Comparison of ENCODE assay signal across 34 cellular contexts in genomic region chrX:27924718-27925117, GRCh38. TPM values are rescaled to one million over a fixed set of nuclear protein-coding genes. Genes with fewer than 3 reads are reported as not detected.
"Had no signal": no experiment of that assay in that cellular context is flagged by ENCODE, and none has a peak within 500 bp of the region (broad histone marks: within the 10 kb centered on the region; RNA-seq: fewer than 3 reads in every experiment).

No MANE protein-coding gene starts in this region.

- DNase-seq: colonic mucosa; cortex of kidney; effector CD8-positive, alpha-beta T cell; effector memory CD8-positive, alpha-beta T cell; endodermal cell; erythroblast; esophagus squamous epithelium; foreskin fibroblast; foreskin melanocyte; gastrocnemius medialis; glutamatergic neuron; head of caudate nucleus; heart right ventricle; hippocampal formation; left cardiac atrium; left lung; left ventricle myocardium superior; lower lobe of right lung; mesendoderm; midbrain had no signal

- H3K9me3 ChIP-seq: colonic mucosa, esophagus squamous epithelium, gastrocnemius medialis, heart right ventricle, left lung, lower lobe of right lung had no signal

- H3K4me3 ChIP-seq: colonic mucosa, esophagus squamous epithelium, gastrocnemius medialis, heart right ventricle, left lung, lower lobe of right lung had no signal

- H3K9me3 Mint-ChIP-seq: dendritic cell treated with granulocyte-macrophage colony-stimulating factor and Interleukin-4, amounts not matched to agents 40 ng/mL and 50 ng/mL, for 4 days; endodermal cell had no signal

- H3K4me1 ChIP-seq: colonic mucosa, esophagus squamous epithelium, gastrocnemius medialis, heart right ventricle, left lung, lower lobe of right lung had no signal

- H3K27ac ChIP-seq: colonic mucosa, epithelial cell of prostate, esophagus squamous epithelium, gastrocnemius medialis, heart right ventricle, left lung, lower lobe of right lung had no signal

- H3K27me3 ChIP-seq: colonic mucosa, esophagus squamous epithelium, gastrocnemius medialis, heart right ventricle, left lung had no signal

- H3K36me3 Mint-ChIP-seq: memory B cell had no signal

- H3K4me1 Mint-ChIP-seq: endodermal cell, memory B cell had no signal

- H3K27me3 Mint-ChIP-seq: dendritic cell treated with granulocyte-macrophage colony-stimulating factor and Interleukin-4, amounts not matched to agents 40 ng/mL and 50 ng/mL, for 4 days; effector memory CD8-positive, alpha-beta T cell; memory B cell had no signal

- H3K4me3 Mint-ChIP-seq: dendritic cell treated with granulocyte-macrophage colony-stimulating factor and Interleukin-4, amounts not matched to agents 40 ng/mL and 50 ng/mL, for 4 days; effector memory CD8-positive, alpha-beta T cell; endodermal cell; memory B cell had no signal

- H3K36me3 ChIP-seq: colonic mucosa, esophagus squamous epithelium, gastrocnemius medialis, heart right ventricle, left lung, lower lobe of right lung had no signal

- H3K27ac Mint-ChIP-seq: dendritic cell treated with granulocyte-macrophage colony-stimulating factor and Interleukin-4, amounts not matched to agents 40 ng/mL and 50 ng/mL, for 4 days; effector memory CD8-positive, alpha-beta T cell; endodermal cell; memory B cell had no signal

RNA-seq across cellular contexts. Expression of gene DCAF8L1, which starts 56.5 kb away (rescaled TPM):
- total RNA-seq: chondrocyte, colonic mucosa, dermis microvascular lymphatic vessel endothelial cell, endodermal cell, endothelial cell of umbilical vein, esophagus mucosa, esophagus squamous epithelium, gastrocnemius medialis, glomerular endothelial cell, heart right ventricle, kidney epithelial cell, left cardiac atrium, left lung, left ventricle myocardium superior, lower leg skin, lower lobe of right lung, lung microvascular endothelial cell, mononuclear cell, mucosa of gallbladder had no signal
- polyA plus RNA-seq: endothelial cell of umbilical vein, heart right ventricle, keratinocyte had no signal
